23 cellular contexts compared by ENCODE assay signal in genomic region chr2:45289018-45289417, GRCh38.
"Had no signal": no experiment of that assay in that cellular context is flagged by ENCODE, and none has a peak within 500 bp of the region (broad histone marks: within the 10 kb centered on the region; RNA-seq: fewer than 3 reads in every experiment).

No MANE protein-coding gene starts in this region.

- DNase-seq: activated CD4-positive, alpha-beta T cell treated with anti-CD3 and anti-CD28 coated beads, Interleukin-2, amount 10 ng/mL, durations not matched to agents 7 days and 5 days; activated CD8-positive, alpha-beta memory T cell treated with anti-CD3 and anti-CD28 coated beads, Interleukin-2, amount 10 ng/mL, durations not matched to agents 7 days and 5 days; activated CD8-positive, alpha-beta T cell treated with anti-CD3 and anti-CD28 coated beads for 36 hours; activated gamma-delta T cell; activated naive CD4-positive, alpha-beta T cell treated with anti-CD3 and anti-CD28 coated beads, Interleukin-2, amount 50 U/mL, for 16 hours; activated naive CD8-positive, alpha-beta T cell treated with anti-CD3 and anti-CD28 coated beads, Interleukin-2, amount 50 U/mL, for 24 hours; activated T-cell treated with anti-CD3 and anti-CD28 coated beads for 4 hours; esophagus squamous epithelium; gastrocnemius medialis; hippocampal formation; kidney glomerular epithelial cell; left lung; naive B cell; occipital lobe; retina; sigmoid colon; stimulated activated CD4-positive, alpha-beta T cell treated with anti-CD3 and anti-CD28 coated beads, Interleukin-4, amount 100 ng/mL, for 1 hour; stimulated activated naive CD4-positive, alpha-beta T cell; testis; trophoblast cell had no signal

- FAIRE-seq: colon had no signal

- H3K9me3 ChIP-seq: esophagus squamous epithelium, gastrocnemius medialis, left lung, sigmoid colon, testis, vagina had no signal

- H3K27ac ChIP-seq: esophagus squamous epithelium, gastrocnemius medialis, left lung, sigmoid colon, testis, vagina had no signal

- H3K27me3 ChIP-seq: gastrocnemius medialis, sigmoid colon, testis, vagina had no signal

- ATAC-seq: activated CD8-positive, alpha-beta memory T cell treated with anti-CD3 and anti-CD28 coated beads, Interleukin-2, amount 10 ng/mL, durations not matched to agents 7 days and 5 days; activated CD8-positive, alpha-beta T cell treated with anti-CD3 and anti-CD28 coated beads for 36 hours; activated naive CD8-positive, alpha-beta T cell treated with anti-CD3 and anti-CD28 coated beads, Interleukin-2, amount 50 U/mL, for 24 hours; gastrocnemius medialis; left lung had no signal

- H3K4me3 ChIP-seq: esophagus squamous epithelium, gastrocnemius medialis, left lung, lung, sigmoid colon, testis, vagina had no signal

- H3K4me1 ChIP-seq: esophagus squamous epithelium, gastrocnemius medialis, left lung, sigmoid colon, testis, vagina had no signal

- H3K36me3 ChIP-seq: esophagus squamous epithelium, gastrocnemius medialis, left lung, sigmoid colon, vagina had no signal
